ENCODE assay signal across 9 cellular contexts in genomic region chr11:12377106-12377823, GRCh38. TPM values are rescaled to one million over a fixed set of nuclear protein-coding genes. Genes with fewer than 3 reads are reported as not detected.
DNase-seq lines count a peak whose midpoint lies in the region; ATAC-seq and TF ChIP-seq lines count a peak whose summit lies in the region.
"Had no signal": no experiment of that assay in that cellular context is flagged by ENCODE, and none has a peak within 500 bp of the region (broad histone marks: within the 10 kb centered on the region; RNA-seq: fewer than 3 reads in every experiment).

A gene with protein sequence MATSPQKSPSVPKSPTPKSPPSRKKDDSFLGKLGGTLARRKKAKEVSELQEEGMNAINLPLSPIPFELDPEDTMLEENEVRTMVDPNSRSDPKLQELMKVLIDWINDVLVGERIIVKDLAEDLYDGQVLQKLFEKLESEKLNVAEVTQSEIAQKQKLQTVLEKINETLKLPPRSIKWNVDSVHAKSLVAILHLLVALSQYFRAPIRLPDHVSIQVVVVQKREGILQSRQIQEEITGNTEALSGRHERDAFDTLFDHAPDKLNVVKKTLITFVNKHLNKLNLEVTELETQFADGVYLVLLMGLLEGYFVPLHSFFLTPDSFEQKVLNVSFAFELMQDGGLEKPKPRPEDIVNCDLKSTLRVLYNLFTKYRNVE (plus strand): TSS chr11:12377571. CDS start chr11:12377648, 77 bp downstream.

- peaks cover 22% of the 10 kb centered on the region for H3F3A ChIP-seq in neural progenitor cell (ENCODE audit: low read depth)

- H3K4me3 Mint-ChIP-seq in activated T-helper 17 cell treated with anti-CD3 and anti-CD28 coated beads, Interleukin-2, amount 50 U/mL, for 72 hours = peak within 1 kb of the TSS; percentile 67
- peak within 1 kb of the TSS; percentile 95 for H3K4me3 Mint-ChIP-seq in neural progenitor cell

- no peaks in the 10 kb centered on the region for H3K36me3 Mint-ChIP-seq in activated T-helper 17 cell treated with anti-CD3 and anti-CD28 coated beads, Interleukin-2, amount 50 U/mL, for 72 hours (ENCODE audit: low read depth)
- H3K36me3 Mint-ChIP-seq in neural progenitor cell = peaks cover 2% of the 10 kb centered on the region

- peak within 1 kb of the TSS; percentile 89 for H3K4me2 ChIP-seq in neural progenitor cell

- H3K4me3 ChIP-seq in HFF-Myc (replicated peaks; ENCODE audit: low read depth, low read length) (peak within 1 kb of the TSS; percentile 49), neural progenitor cell (peak within 1 kb of the TSS; percentile 90)
- H3K4me3 ChIP-seq: GM12878 had no signal

- no peaks in the 10 kb centered on the region for H3K4me1 Mint-ChIP-seq in activated T-helper 17 cell treated with anti-CD3 and anti-CD28 coated beads, Interleukin-2, amount 50 U/mL, for 72 hours
- peaks cover 13% of the 10 kb centered on the region for H3K4me1 Mint-ChIP-seq in neural progenitor cell

- DNase-seq in 8988T (peak; percentile 27), HFF-Myc (ENCODE audit: extremely low read depth, low read depth) (peak; percentile 35), foreskin melanocyte (peak; percentile 75), neural progenitor cell (ENCODE audit: low spot score) (peak; percentile 93), SKM-1 (lab: John Stamatoyannopoulos, UW; ENCODE audit: unreplicated experiment) (no peak), CD1c-positive myeloid dendritic cell (ENCODE audit: extremely low spot score) (no peak)

- H3K79me2 ChIP-seq in neural progenitor cell (ENCODE audit: low read depth) = peaks cover 11% of the 10 kb centered on the region

- no peaks in the 10 kb centered on the region for H4K20me1 ChIP-seq in neural progenitor cell (ENCODE audit: low read depth)

- peaks cover 3% of the 10 kb centered on the region for H3K27me3 Mint-ChIP-seq in activated T-helper 17 cell treated with anti-CD3 and anti-CD28 coated beads, Interleukin-2, amount 50 U/mL, for 72 hours
- peaks cover 2% of the 10 kb centered on the region for H3K27me3 Mint-ChIP-seq in neural progenitor cell (ENCODE audit: insufficient read depth, low read depth)

- TF ChIP-seq CTCF in HFF-Myc (IDR thresholded peaks at IDR 0.05; ENCODE audit: low read depth, low read length, missing control alignments) = no peak
- no peak for TF ChIP-seq CTCF in neural progenitor cell (IDR thresholded peaks at IDR 0.05)

- H3K27me3 ChIP-seq in neural progenitor cell = peaks cover 21% of the 10 kb centered on the region

- H3K36me3 ChIP-seq in neural progenitor cell = no peaks in the 10 kb centered on the region

- H3K27ac ChIP-seq in neural progenitor cell = peak within 1 kb of the TSS; percentile 97

- H3K4me1 ChIP-seq in neural progenitor cell = no peaks in the 10 kb centered on the region

- H3K27ac Mint-ChIP-seq in activated T-helper 17 cell treated with anti-CD3 and anti-CD28 coated beads, Interleukin-2, amount 50 U/mL, for 72 hours = no peak within 1 kb of the TSS
- peak within 1 kb of the TSS; percentile 97 for H3K27ac Mint-ChIP-seq in neural progenitor cell

- H3K9ac ChIP-seq in neural progenitor cell = peak within 1 kb of the TSS; percentile 81

- H3K9me3 ChIP-seq in neural progenitor cell (ENCODE audit: low read depth) = no peaks in the 10 kb centered on the region

- peaks cover 7% of the 10 kb centered on the region for H3K9me3 Mint-ChIP-seq in activated T-helper 17 cell treated with anti-CD3 and anti-CD28 coated beads, Interleukin-2, amount 50 U/mL, for 72 hours
- H3K9me3 Mint-ChIP-seq in neural progenitor cell = peaks cover 2% of the 10 kb centered on the region

- peak; percentile 9 for ATAC-seq in activated T-helper 17 cell treated with anti-CD3 and anti-CD28 coated beads, Interleukin-2, amount 50 U/mL, for 72 hours (replicated peaks)
- ATAC-seq in HG03135 (IDR thresholded peaks at IDR 0.05; ENCODE audit: unreplicated experiment) = no peak
- ATAC-seq: GM12878 had no signal

- peak within 1 kb of the TSS; percentile 84 for H2AFZ ChIP-seq in neural progenitor cell (replicated peaks)

RNA-seq across cellular contexts. Expression of the gene that starts here (rescaled TPM):
- under 1 TPM in 1 of 2 donors, not detected in 1; 0.19 TPM for total RNA-seq in activated T-helper 17 cell treated with anti-CD3 and anti-CD28 coated beads, Interleukin-2, amount 50 U/mL, for 72 hours
- 13.6 and 15.3 TPM in 2 replicates for total RNA-seq in neural progenitor cell (ENCODE audit: low replicate concordance)

Comparison
In these comparisons a context has a peak if more than half of its experiments do, and no peak if none do; other contexts are left out.
1. RNA of the gene that starts here (total RNA-seq): 13.6 to 15.3 TPM in neural progenitor cell; 0.19 TPM in activated T-helper 17 cell treated with anti-CD3 and anti-CD28 coated beads, Interleukin-2, amount 50 U/mL, for 72 hours; every median in the first group is over 10 times any median in the second.
2. Peak in ATAC-seq in activated T-helper 17 cell treated with anti-CD3 and anti-CD28 coated beads, Interleukin-2, amount 50 U/mL, for 72 hours; RNA of the gene not detected or under 1 TPM.
3. DNase-seq: peak in 8988T (single experiment), HFF-Myc (single experiment), foreskin melanocyte (single experiment) and neural progenitor cell (single experiment); none in SKM-1 (single experiment) and CD1c-positive myeloid dendritic cell (single experiment).